Comparison of ENCODE assay signal across 21 cellular contexts in the genomic region with DNA sequence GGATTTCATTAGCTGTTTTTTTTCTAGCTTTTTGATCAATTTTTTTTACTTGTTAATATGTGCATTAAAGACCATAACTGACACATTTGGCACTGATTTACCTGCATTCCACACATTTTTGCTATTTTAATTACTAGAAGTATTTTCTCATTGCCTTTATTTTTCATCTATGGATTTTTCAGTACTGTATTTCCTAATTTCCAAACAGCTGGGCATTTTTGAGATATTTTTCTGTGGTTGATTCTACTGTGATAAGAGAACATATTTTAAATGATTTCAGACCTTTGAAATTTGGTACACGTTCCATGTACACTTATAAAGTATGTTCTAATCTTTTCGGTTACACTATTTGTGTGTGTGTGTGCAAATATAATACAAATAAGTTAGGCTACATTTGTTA.
"Had no signal": no experiment of that assay in that cellular context is flagged by ENCODE, and none has a peak within 500 bp of the region (broad histone marks: within the 10 kb centered on the region; RNA-seq: fewer than 3 reads in every experiment).

No MANE protein-coding gene starts in this region.

- DNase-seq: activated CD4-positive, alpha-beta T cell treated with anti-CD3 and anti-CD28 coated beads for 36 hours; activated CD4-positive, alpha-beta T cell treated with anti-CD3 and anti-CD28 coated beads, Interleukin-2, amount 50 U/mL, for 48 hours; activated gamma-delta T cell treated with Interleukin-2 at 50 U/mL for 16 hours; activated T-cell treated with anti-CD3 and anti-CD28 coated beads for 4 hours; amygdala; central memory CD4-positive, alpha-beta T cell; cortex of kidney; heart right ventricle; immature natural killer cell; natural killer cell; pancreas; stimulated activated CD4-positive, alpha-beta T cell treated with anti-CD3 and anti-CD28 coated beads, Interleukin-1b, Interleukin-23, amount 100 ng/mL, for 48 hours; stimulated activated CD8-positive, alpha-beta memory T cell treated with anti-CD3 and anti-CD28 coated beads, Interleukin-4, amount 100 ng/mL, for 48 hours; stimulated activated naive CD4-positive, alpha-beta T cell; SW 1271; T-helper 2 cell; thyroid gland; uterus had no signal

- H3K36me3 Mint-ChIP-seq: activated naive CD4-positive, alpha-beta T cell treated with anti-CD3 and anti-CD28 coated beads, Interleukin-2, amount 50 U/mL, for 72 hours; brain; immature natural killer cell; natural killer cell had no signal

- H3K4me3 Mint-ChIP-seq: activated CD4-positive, alpha-beta T cell treated with anti-CD3 and anti-CD28 coated beads for 36 hours; activated T-helper 1 cell treated with anti-CD3 and anti-CD28 coated beads, Interleukin-12 subunit alpha, Interleukin-12 subunit beta, Interleukin-2, Interleukin-4 antibody, amounts not matched to agents 30 ng/mL and 10 ng/mL and 1 ng/mL, durations not matched to agents 14 hours and 24 hours and 36 hours; immature natural killer cell; natural killer cell had no signal

- H3K27ac Mint-ChIP-seq: activated CD4-positive, alpha-beta T cell treated with anti-CD3 and anti-CD28 coated beads for 36 hours; activated naive CD4-positive, alpha-beta T cell treated with anti-CD3 and anti-CD28 coated beads, Interleukin-2, amount 50 U/mL, for 72 hours; activated T-helper 1 cell treated with anti-CD3 and anti-CD28 coated beads, Interleukin-12 subunit alpha, Interleukin-12 subunit beta, Interleukin-2, Interleukin-4 antibody, amounts not matched to agents 30 ng/mL and 10 ng/mL and 1 ng/mL, durations not matched to agents 14 hours and 24 hours and 36 hours; immature natural killer cell; natural killer cell had no signal

- ATAC-seq: activated CD4-positive, alpha-beta T cell treated with anti-CD3 and anti-CD28 coated beads for 36 hours; activated naive CD4-positive, alpha-beta T cell treated with anti-CD3 and anti-CD28 coated beads, Interleukin-2, amount 50 U/mL, for 72 hours; natural killer cell had no signal

- H3K27me3 Mint-ChIP-seq: brain had no signal

- H3K36me3 ChIP-seq: heart right ventricle, pancreas, thyroid gland, uterus had no signal

- H3K4me1 ChIP-seq: uterus had no signal

- H3K9me3 ChIP-seq: pancreas, thyroid gland, uterus had no signal

- H3K9me3 Mint-ChIP-seq: activated naive CD4-positive, alpha-beta T cell treated with anti-CD3 and anti-CD28 coated beads, Interleukin-2, amount 50 U/mL, for 72 hours; activated T-helper 1 cell treated with anti-CD3 and anti-CD28 coated beads, Interleukin-12 subunit alpha, Interleukin-12 subunit beta, Interleukin-2, Interleukin-4 antibody, amounts not matched to agents 30 ng/mL and 10 ng/mL and 1 ng/mL, durations not matched to agents 14 hours and 24 hours and 36 hours had no signal

- H3K27ac ChIP-seq: heart right ventricle, pancreas had no signal

- H3K4me1 Mint-ChIP-seq: activated CD4-positive, alpha-beta T cell treated with anti-CD3 and anti-CD28 coated beads for 36 hours; immature natural killer cell; natural killer cell had no signal

- H3K4me3 ChIP-seq: heart right ventricle, pancreas, thyroid gland, uterus had no signal

- H3K27me3 ChIP-seq: heart right ventricle, pancreas, thyroid gland, uterus had no signal
